In the genomic region with DNA sequence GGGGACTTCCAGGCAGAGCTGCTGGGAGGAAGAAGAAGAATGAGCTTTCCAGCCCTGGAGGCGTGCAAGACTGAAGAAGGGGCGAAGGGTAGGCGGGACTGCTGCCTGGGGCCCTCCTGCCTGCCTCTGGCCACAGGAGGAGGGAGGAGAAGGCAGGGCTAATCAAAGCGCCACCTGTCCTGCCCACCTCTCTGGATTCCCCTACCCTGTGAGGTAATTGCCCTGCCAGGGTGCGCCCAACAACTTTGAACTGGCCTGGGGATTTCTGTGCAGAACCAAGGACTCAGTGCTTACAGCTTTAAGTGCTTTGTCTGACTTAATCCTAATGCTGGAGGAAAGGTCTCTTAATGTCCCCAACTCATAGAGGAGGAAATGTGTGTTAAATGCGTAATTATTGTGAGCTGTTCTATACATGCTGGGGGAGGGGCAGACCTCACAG, we compare ENCODE assay signal across 12 cellular contexts. TPM values are rescaled to one million over a fixed set of nuclear protein-coding genes. Genes with fewer than 3 reads are reported as not detected.
A peak's percentile ranks its signal among the peaks of the same experiment; 100 is the strongest.
DNase-seq lines count a peak whose midpoint lies in the region; ATAC-seq and TF ChIP-seq lines count a peak whose summit lies in the region.
"Had no signal": no experiment of that assay in that cellular context is flagged by ENCODE, and none has a peak within 500 bp of the region (broad histone marks: within the 10 kb centered on the region; RNA-seq: fewer than 3 reads in every experiment).

A gene with protein sequence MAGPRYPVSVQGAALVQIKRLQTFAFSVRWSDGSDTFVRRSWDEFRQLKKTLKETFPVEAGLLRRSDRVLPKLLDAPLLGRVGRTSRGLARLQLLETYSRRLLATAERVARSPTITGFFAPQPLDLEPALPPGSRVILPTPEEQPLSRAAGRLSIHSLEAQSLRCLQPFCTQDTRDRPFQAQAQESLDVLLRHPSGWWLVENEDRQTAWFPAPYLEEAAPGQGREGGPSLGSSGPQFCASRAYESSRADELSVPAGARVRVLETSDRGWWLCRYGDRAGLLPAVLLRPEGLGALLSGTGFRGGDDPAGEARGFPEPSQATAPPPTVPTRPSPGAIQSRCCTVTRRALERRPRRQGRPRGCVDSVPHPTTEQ (minus strand): TSS at position 72 of the 439 bp plus-strand sequence. CDS start 290 bp downstream, outside the sequence.

- peak within 1 kb of the TSS in 2 of 59 donors; percentile 14 to 24 for H3K4me3 ChIP-seq in dorsolateral prefrontal cortex
- H3K4me3 ChIP-seq in neural progenitor cell, result no peak within 1 kb of the TSS
- H3K4me3 ChIP-seq in tibial artery, result no peak within 1 kb of the TSS
- H3K4me3 ChIP-seq: esophagus muscularis mucosa, thoracic aorta had no signal

- H3K79me2 ChIP-seq in neural progenitor cell (ENCODE audit: low read depth), result peaks cover 14% of the 10 kb centered on the region

- ATAC-seq in HG02588 (IDR thresholded peaks at IDR 0.05; ENCODE audit: unreplicated experiment), result no peak

- H3K4me1 ChIP-seq in neural progenitor cell (peaks cover 37% of the 10 kb centered on the region), tibial artery (peaks cover 8 to 52% (median 26%) of the 10 kb centered on the region in 4 donors)

- intact Hi-C loops in dorsolateral prefrontal cortex (cut with DNase I), result no loop called here
- intact Hi-C loops in tibial artery (cut with DNase I; ENCODE audit: low total_unique reads), result no loop called here

- peaks cover 26% of the 10 kb centered on the region for H3F3A ChIP-seq in neural progenitor cell (ENCODE audit: low read depth)

- H3K27ac ChIP-seq in dorsolateral prefrontal cortex (peak within 1 kb of the TSS in 31 of 59 donors; percentile 11 to 94 (median 48)), neural progenitor cell (no peak within 1 kb of the TSS), tibial artery (no peak within 1 kb of the TSS)
- H3K27ac ChIP-seq: esophagus muscularis mucosa, HL-60, thoracic aorta had no signal

- H3K9ac ChIP-seq in neural progenitor cell, result no peak within 1 kb of the TSS

- peaks cover 24% of the 10 kb centered on the region for H3K4me1 Mint-ChIP-seq in neural progenitor cell

- peak within 1 kb of the TSS; percentile 82 for H3K4me3 Mint-ChIP-seq in neural progenitor cell
- H3K4me3 Mint-ChIP-seq: HFFc6 had no signal

- H3K36me3 Mint-ChIP-seq in neural progenitor cell, result peaks cover 2% of the 10 kb centered on the region

- H3K9me3 Mint-ChIP-seq in neural progenitor cell, result no peaks in the 10 kb centered on the region
- H3K9me3 Mint-ChIP-seq: HFFc6 had no signal

- H4K20me1 ChIP-seq in neural progenitor cell (ENCODE audit: low read depth), result peaks cover 44% of the 10 kb centered on the region

- H3K9me3 ChIP-seq in neural progenitor cell (ENCODE audit: low read depth) (no peaks in the 10 kb centered on the region), tibial artery (no peaks in the 10 kb centered on the region)
- H3K9me3 ChIP-seq: esophagus muscularis mucosa, thoracic aorta had no signal

- no peak within 1 kb of the TSS for H2AFZ ChIP-seq in neural progenitor cell (replicated peaks)

- H3K27me3 Mint-ChIP-seq in neural progenitor cell (ENCODE audit: insufficient read depth, low read depth), result peaks cover 24% of the 10 kb centered on the region

- H3K27me3 ChIP-seq in dorsolateral prefrontal cortex (peaks cover 0 to 7% (median 0%) of the 10 kb centered on the region in 45 donors), neural progenitor cell (peaks cover 56% of the 10 kb centered on the region), tibial artery (peaks cover 0 to 55% of the 10 kb centered on the region in 2 donors)

- no peak for TF ChIP-seq CTCF in dorsolateral prefrontal cortex (IDR thresholded peaks at IDR 0.05 in 54 of 56, conservative IDR thresholded peaks at IDR 0.05 in 2 of 56; ENCODE audit: low read depth in 1 of 56, partially characterized antibody in 56 of 56)
- no peak for TF ChIP-seq CTCF in neural progenitor cell (IDR thresholded peaks at IDR 0.05)
- TF ChIP-seq CTCF in tibial artery (IDR thresholded peaks at IDR 0.05), result no peak

- H3K27ac Mint-ChIP-seq in neural progenitor cell, result no peak within 1 kb of the TSS
- H3K27ac Mint-ChIP-seq: HFFc6 had no signal

- no peaks in the 10 kb centered on the region for H3K36me3 ChIP-seq in neural progenitor cell
- H3K36me3 ChIP-seq in tibial artery, result peaks cover 32 to 38% (median 35%) of the 10 kb centered on the region in 3 donors

- DNase-seq in NCI-H82 (lab: John Stamatoyannopoulos, UW) (peak; percentile 41), NCI-H82 treated with DMSO at 0.1 percent for 48 hours (lab: John Stamatoyannopoulos, UW; ENCODE audit: unreplicated experiment) (no peak), NCI-H69 (lab: John Stamatoyannopoulos, UW) (peak; percentile 80), dorsolateral prefrontal cortex (no peak), neural progenitor cell (ENCODE audit: low spot score) (no peak), tibial artery (no peak)
- no peak for DNase-seq in activated CD4-positive, CD25-positive, alpha-beta regulatory T cell (lab: John Stamatoyannopoulos, UW)
- DNase-seq: HFFc6 had no signal

- peak within 1 kb of the TSS; percentile 77 for H3K4me2 ChIP-seq in neural progenitor cell

RNA-seq across cellular contexts. Expression of the gene that starts here (rescaled TPM):
- total RNA-seq in dorsolateral prefrontal cortex (1 to 10 TPM in 99 of 120 experiments, under 1 TPM in 18, not detected in 3; 0.52 to 4.8 (median 1.7) TPM), neural progenitor cell (ENCODE audit: low replicate concordance) (not detected in 2 replicates)
- total RNA-seq: thoracic aorta had no signal

Comparison
In these comparisons a context has a peak if more than half of its experiments do, and no peak if none do; other contexts are left out.
1. DNase-seq: peak in NCI-H82 (single experiment) and NCI-H69 (single experiment); none in NCI-H82 treated with DMSO at 0.1 percent for 48 hours (single experiment), dorsolateral prefrontal cortex (0 of 10), neural progenitor cell (single experiment), tibial artery (0 of 2) and activated CD4-positive, CD25-positive, alpha-beta regulatory T cell (0 of 4).
2. H3K27ac ChIP-seq: peak in dorsolateral prefrontal cortex (31 of 59); none in neural progenitor cell (single experiment) and tibial artery (0 of 2).